ENCODE assay signal across 11 cellular contexts in the genomic region with DNA sequence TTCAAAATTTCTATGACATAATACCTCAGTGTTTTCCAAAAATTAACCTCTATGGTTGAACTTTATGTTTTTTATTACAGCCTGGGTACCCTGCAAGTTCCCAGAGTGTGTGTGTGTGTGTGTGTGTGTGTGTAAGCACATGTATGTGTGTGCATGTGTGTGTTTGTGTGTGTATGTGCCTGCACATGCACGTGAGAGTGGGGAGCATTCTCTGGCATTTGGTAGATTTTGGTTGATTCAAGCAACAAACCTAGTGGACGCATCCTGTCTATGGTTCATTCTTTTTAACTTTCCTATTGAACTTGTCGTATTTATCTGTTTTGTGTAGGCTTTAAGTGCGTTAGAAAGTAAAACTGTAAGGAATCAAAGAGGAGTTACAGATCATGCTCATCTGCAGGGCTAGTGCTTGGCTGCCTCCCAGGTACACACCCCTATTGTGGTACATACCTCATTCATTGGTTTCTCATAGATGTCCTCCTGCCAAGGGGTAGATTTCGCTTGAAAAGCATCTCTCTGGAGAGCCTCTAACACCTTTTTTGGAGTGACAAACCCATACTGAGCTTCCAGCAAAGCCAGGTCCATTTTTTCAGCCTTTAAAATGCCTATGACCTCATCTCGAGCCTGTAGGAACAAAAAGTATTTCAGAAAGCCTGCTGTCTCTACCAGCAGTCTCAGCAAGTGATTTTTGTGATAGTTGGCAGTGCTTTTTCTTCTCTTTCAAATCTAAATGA.
A peak's percentile ranks its signal among the peaks of the same experiment; 100 is the strongest.
DNase-seq lines count a peak whose midpoint lies in the region; ATAC-seq and TF ChIP-seq lines count a peak whose summit lies in the region.
"Had no signal": no experiment of that assay in that cellular context is flagged by ENCODE, and none has a peak within 500 bp of the region (broad histone marks: within the 10 kb centered on the region; RNA-seq: fewer than 3 reads in every experiment).

No MANE protein-coding gene starts in this region.

- TF ChIP-seq CTCF in right atrium auricular region (IDR thresholded peaks at IDR 0.05) = peak in 1 of 2 donors; percentile 7

- peaks cover 62% of the 10 kb centered on the region for H3K4me1 ChIP-seq in HUES48 (ENCODE audit: control insufficient read depth, insufficient read depth, low read length)
- H3K4me1 ChIP-seq in right atrium auricular region = peaks cover 0 to 48% of the 10 kb centered on the region in 2 donors
- H3K4me1 ChIP-seq in skeletal muscle tissue (ENCODE audit: control insufficient read depth in 3 of 3, insufficient read depth in 3 of 3, low read length in 3 of 3) = peaks cover 19 to 27% (median 26%) of the 10 kb centered on the region in 3 donors
- H3K4me1 ChIP-seq in HAP-1 = peaks cover 9% of the 10 kb centered on the region

- no peaks in the 10 kb centered on the region for H3K9me3 ChIP-seq in HUES48 (ENCODE audit: control insufficient read depth, insufficient read depth, low read length)
- no peaks in the 10 kb centered on the region for H3K9me3 ChIP-seq in right atrium auricular region
- no peaks in the 10 kb centered on the region for H3K9me3 ChIP-seq in skeletal muscle tissue (ENCODE audit: control insufficient read depth in 3 of 3, low read length in 3 of 3)
- H3K9me3 ChIP-seq in HAP-1 = no peaks in the 10 kb centered on the region

- H3K36me3 ChIP-seq in HUES48 (ENCODE audit: control insufficient read depth, insufficient read depth, low read length) (no peaks in the 10 kb centered on the region), right atrium auricular region (no peaks in the 10 kb centered on the region), skeletal muscle tissue (ENCODE audit: control insufficient read depth in 3 of 3, insufficient read depth in 3 of 3, low read length in 3 of 3) (peaks cover 0 to 20% (median 19%) of the 10 kb centered on the region in 3 donors), HAP-1 (replicated peaks) (no peaks in the 10 kb centered on the region)

- ATAC-seq in HG02981 (IDR thresholded peaks at IDR 0.05; ENCODE audit: unreplicated experiment) = no peak
- no peak for ATAC-seq in GM18520 (IDR thresholded peaks at IDR 0.05; ENCODE audit: unreplicated experiment)
- ATAC-seq: activated naive CD8-positive, alpha-beta T cell treated with anti-CD3 and anti-CD28 coated beads, Interleukin-2, amount 50 U/mL, for 24 hours had no signal

- DNase-seq in astrocyte of the hippocampus (ENCODE audit: low read depth, low spot score) = peak; percentile 73
- DNase-seq in right atrium auricular region (ENCODE audit: low spot score) = no peak
- no peak for DNase-seq in HAP-1 (ENCODE audit: low spot score in 2 of 2)
- no peak for DNase-seq in SKM-1 (lab: John Stamatoyannopoulos, UW; ENCODE audit: unreplicated experiment)
- DNase-seq: activated B cell treated with CpG ODN at 0.5 μM for 24 hours; activated naive CD8-positive, alpha-beta T cell treated with anti-CD3 and anti-CD28 coated beads, Interleukin-2, amount 50 U/mL, for 24 hours; NCI-H510A had no signal

- in situ Hi-C loops in HAP-1 (cut with MboI; ENCODE audit: low sequenced_read_pairs) = no loop called here

- H3K27ac ChIP-seq in HUES48 (ENCODE audit: low read depth, low read length) (peak overlapping the region; percentile 90), right atrium auricular region (peak overlapping the region; percentile 53 to 77), skeletal muscle tissue (ENCODE audit: low read depth, low read length) (peak overlapping the region; percentile 58)

- H3K9ac ChIP-seq in HUES48 (ENCODE audit: low read depth, low read length) (no peak overlapping the region), skeletal muscle tissue (ENCODE audit: low read depth in 1 of 3, low read length in 3 of 3) (peak overlapping the region in 1 of 3 donors; percentile 22)

- no peaks in the 10 kb centered on the region for H3K27me3 ChIP-seq in HUES48 (ENCODE audit: control insufficient read depth, insufficient read depth, low read length)
- H3K27me3 ChIP-seq in right atrium auricular region = no peaks in the 10 kb centered on the region
- no peaks in the 10 kb centered on the region for H3K27me3 ChIP-seq in skeletal muscle tissue (ENCODE audit: control insufficient read depth in 3 of 3, insufficient read depth in 3 of 3, low read length in 3 of 3)
- no peaks in the 10 kb centered on the region for H3K27me3 ChIP-seq in HAP-1 (ENCODE audit: low read depth)

- H3K4me3 ChIP-seq in HUES48 (ENCODE audit: low read depth, low read length) = no peak overlapping the region
- H3K4me3 ChIP-seq in right atrium auricular region = no peak overlapping the region
- peak overlapping the region in 1 of 3 donors; percentile 4 for H3K4me3 ChIP-seq in skeletal muscle tissue (ENCODE audit: low read length in 3 of 3)
- H3K4me3 ChIP-seq in HAP-1 = no peak overlapping the region
